ENCODE assay signal across 15 cellular contexts in genomic region chr17:42783062-42783777, GRCh38. TPM values are rescaled to one million over a fixed set of nuclear protein-coding genes. Genes with fewer than 3 reads are reported as not detected.
DNase-seq lines count a peak whose midpoint lies in the region; ATAC-seq and TF ChIP-seq lines count a peak whose summit lies in the region.
"Had no signal": no experiment of that assay in that cellular context is flagged by ENCODE, and none has a peak within 500 bp of the region (broad histone marks: within the 10 kb centered on the region; RNA-seq: fewer than 3 reads in every experiment).

No MANE protein-coding gene starts in this region.

- peaks cover 28% of the 10 kb centered on the region for H3K4me1 ChIP-seq in ES-I3 (ENCODE audit: insufficient read depth, low read length)
- H3K4me1 ChIP-seq in RWPE2 (ENCODE audit: insufficient read depth, poor library complexity, severe bottlenecking): peaks cover 14% of the 10 kb centered on the region
- peaks cover 25% of the 10 kb centered on the region for H3K4me1 ChIP-seq in osteoblast (ENCODE audit: insufficient read depth, low read length)
- peaks cover 3 to 41% of the 10 kb centered on the region in 2 donors for H3K4me1 ChIP-seq in thyroid gland

- H3K9me3 ChIP-seq in ES-I3 (ENCODE audit: control insufficient read depth, insufficient read depth, low read length): no peaks in the 10 kb centered on the region
- H3K9me3 ChIP-seq in RWPE2 (ENCODE audit: severe bottlenecking): no peaks in the 10 kb centered on the region
- no peaks in the 10 kb centered on the region for H3K9me3 ChIP-seq in osteoblast (ENCODE audit: low read depth, low read length)
- H3K9me3 ChIP-seq in thyroid gland: no peaks in the 10 kb centered on the region
- H3K9me3 ChIP-seq: upper lobe of right lung had no signal

- peaks cover 15% of the 10 kb centered on the region for H3K79me2 ChIP-seq in osteoblast (ENCODE audit: insufficient read depth, low read length)

- ATAC-seq in RWPE2 (ENCODE audit: low read depth) (peak; percentile 91), GM19035 (IDR thresholded peaks at IDR 0.05; ENCODE audit: unreplicated experiment) (no peak)
- ATAC-seq: Panc1, right cardiac atrium, upper lobe of right lung had no signal

- WGBS in thyroid gland, 2 donors: 16 to 24% methylated on average over 9 of the region's 9 CpGs

- H2AFZ ChIP-seq in osteoblast (ENCODE audit: low read length): no peak overlapping the region

- intact Hi-C loops in thyroid gland (cut with DNase I): no loop called here

- H4K20me1 ChIP-seq in osteoblast (ENCODE audit: insufficient read depth, low read length): peaks cover 3% of the 10 kb centered on the region

- H3K4me3 ChIP-seq in RWPE2 (ENCODE audit: severe bottlenecking): no peak overlapping the region
- no peak overlapping the region for H3K4me3 ChIP-seq in epithelial cell of esophagus (ENCODE audit: low read length)
- peak overlapping the region; percentile 2 for H3K4me3 ChIP-seq in osteoblast (ENCODE audit: insufficient read depth, low read length)
- no peak overlapping the region for H3K4me3 ChIP-seq in thyroid gland (replicated peaks in 1 of 3)
- H3K4me3 ChIP-seq: upper lobe of right lung had no signal

- H3K27me3 ChIP-seq in RWPE2 (ENCODE audit: insufficient read depth, poor library complexity, severe bottlenecking) (no peaks in the 10 kb centered on the region), osteoblast (ENCODE audit: insufficient read depth, low read length) (no peaks in the 10 kb centered on the region), thyroid gland (peaks cover 17% of the 10 kb centered on the region)

- H3K27ac ChIP-seq in RWPE2 (ENCODE audit: poor library complexity, severe bottlenecking): peak overlapping the region; percentile 84
- peak overlapping the region; percentile 34 for H3K27ac ChIP-seq in osteoblast (ENCODE audit: low read depth, low read length)
- no peak overlapping the region for H3K27ac ChIP-seq in thyroid gland
- H3K27ac ChIP-seq: upper lobe of right lung, VCaP had no signal

- peak overlapping the region; percentile 83 for H3K4me2 ChIP-seq in osteoblast (ENCODE audit: insufficient read depth, low read length)

- DNase-seq in RWPE2 (ENCODE audit: low spot score) (no peak), epithelial cell of esophagus (ENCODE audit: low read depth) (peak; percentile 89), osteoblast (ENCODE audit: insufficient read length, low spot score, missing footprints) (peak; percentile 95), NCI-H1105 (lab: John Stamatoyannopoulos, UW) (no peak), thyroid gland (no peak)
- DNase-seq in effector CD8-positive, alpha-beta T cell (lab: John Stamatoyannopoulos, UW): no peak
- DNase-seq: activated T-cell treated with anti-CD3 and anti-CD28 coated beads, Interleukin-2, amount 50 U/mL, for 72 hours; head of caudate nucleus; right cardiac atrium; upper lobe of right lung had no signal

- no peak for TF ChIP-seq POLR2A in thyroid gland (IDR thresholded peaks at IDR 0.05)

- H3K9ac ChIP-seq in ES-I3 (ENCODE audit: low read depth, low read length): peak overlapping the region; percentile 66; the same call in 1 of the 2 replicates

- H3K36me3 ChIP-seq in ES-I3 (ENCODE audit: insufficient read depth, low read length): no peaks in the 10 kb centered on the region
- peaks cover 11% of the 10 kb centered on the region for H3K36me3 ChIP-seq in RWPE2 (ENCODE audit: low read depth)
- peaks cover 27% of the 10 kb centered on the region for H3K36me3 ChIP-seq in osteoblast (ENCODE audit: insufficient read depth, low read length)
- H3K36me3 ChIP-seq in thyroid gland: peaks cover 9 to 13% of the 10 kb centered on the region in 2 donors

- TF ChIP-seq CTCF in RWPE2 (IDR thresholded peaks at IDR 0.05; ENCODE audit: poor library complexity, severe bottlenecking) (no peak), epithelial cell of esophagus (IDR thresholded peaks at IDR 0.05; ENCODE audit: insufficient read depth, low read depth, low read length, missing control alignments) (no peak), osteoblast (IDR thresholded peaks at IDR 0.05; ENCODE audit: extremely low read depth, low read depth, low read length) (no peak), thyroid gland (IDR thresholded peaks at IDR 0.05) (no peak)

RNA-seq across cellular contexts. Expression of gene WNK4, which starts 2.8 kb away (rescaled TPM):
- under 0.01 TPM in 1 of 2 replicates, not detected in the other for total RNA-seq in osteoblast
- total RNA-seq in thyroid gland: under 1 TPM in 2 of 4 donors, not detected in 2; 0.13 to 0.45 TPM
- total RNA-seq: mesenteric fat pad, right cardiac atrium had no signal

RNA-seq across cellular contexts. Expression of gene VPS25, which starts 10.0 kb away (rescaled TPM):
- total RNA-seq in osteoblast (46.7 and 55.7 TPM in 2 replicates), thyroid gland (10 to 100 TPM; 38.5 to 71.2 (median 56.3) TPM)

RNA-seq across cellular contexts. Expression of gene COA3, which starts 15.3 kb away (rescaled TPM):
- total RNA-seq in osteoblast (44.2 and 47.4 TPM in 2 replicates), thyroid gland (10 to 100 TPM; 46.4 to 94.4 (median 80.3) TPM)

RNA-seq across cellular contexts. Expression of gene CNTD1, which starts 15.4 kb away (rescaled TPM):
- 0.88 TPM in 1 of 2 replicates, not detected in the other for total RNA-seq in osteoblast
- under 1 TPM in 1 of 4 donors, not detected in 3; 0.27 TPM for total RNA-seq in thyroid gland
- total RNA-seq: mesenteric fat pad had no signal

RNA-seq across cellular contexts. Expression of gene RAMP2, which starts 22.2 kb away (rescaled TPM):
- total RNA-seq in osteoblast (not detected in 2 replicates), thyroid gland (10 to 100 TPM; 18.6 to 55.3 (median 25.7) TPM)
- total RNA-seq: activated T-cell treated with anti-CD3 and anti-CD28 coated beads, Interleukin-2, amount 50 U/mL, for 72 hours had no signal

Comparison
In these comparisons a context has a peak if more than half of its experiments do, and no peak if none do; other contexts are left out.
1. DNase-seq: peak in epithelial cell of esophagus (single experiment) and osteoblast (single experiment); none in RWPE2 (single experiment), NCI-H1105 (single experiment), effector CD8-positive, alpha-beta T cell (single experiment) and thyroid gland (0 of 2).
2. H3K27ac ChIP-seq: peak in RWPE2 (single experiment) and osteoblast (single experiment); none in thyroid gland (0 of 3).